ENCODE assay signal across 17 cellular contexts in genomic region chr5:154813736-154814135, GRCh38. TPM values are rescaled to one million over a fixed set of nuclear protein-coding genes. Genes with fewer than 3 reads are reported as not detected.
DNase-seq lines count a peak whose midpoint lies in the region; ATAC-seq and TF ChIP-seq lines count a peak whose summit lies in the region.
"Had no signal": no experiment of that assay in that cellular context is flagged by ENCODE, and none has a peak within 500 bp of the region (broad histone marks: within the 10 kb centered on the region; RNA-seq: fewer than 3 reads in every experiment).

No MANE protein-coding gene starts in this region.

- no peak for TF ChIP-seq CTCF in DND-41 (IDR thresholded peaks at IDR 0.05; ENCODE audit: borderline replicate concordance, extremely low read depth, low read length, poor library complexity, severe bottlenecking)

- peak overlapping the region; percentile 5 for H3K4me3 Mint-ChIP-seq in T-helper 17 cell
- H3K4me3 Mint-ChIP-seq in activated naive CD8-positive, alpha-beta T cell treated with anti-CD3 and anti-CD28 coated beads for 36 hours, result no peak overlapping the region
- H3K4me3 Mint-ChIP-seq: dendritic cell treated with granulocyte-macrophage colony-stimulating factor and Interleukin-4, amounts not matched to agents 40 ng/mL and 50 ng/mL, for 4 days; type B pancreatic cell had no signal

- no peak overlapping the region for H3K4me2 ChIP-seq in DND-41 (ENCODE audit: insufficient read depth, low read length)

- peaks cover 28% of the 10 kb centered on the region for H3K4me1 Mint-ChIP-seq in T-helper 17 cell
- H3K4me1 Mint-ChIP-seq in activated naive CD8-positive, alpha-beta T cell treated with anti-CD3 and anti-CD28 coated beads for 36 hours, result peaks cover 29% of the 10 kb centered on the region

- peaks cover 96% of the 10 kb centered on the region for H3K36me3 ChIP-seq in DND-41 (ENCODE audit: insufficient read depth, low read length)

- no peaks in the 10 kb centered on the region for H3K4me1 ChIP-seq in DND-41 (ENCODE audit: insufficient read depth, low read length)
- H3K4me1 ChIP-seq: esophagus squamous epithelium had no signal

- no peak overlapping the region for H3K27ac ChIP-seq in DND-41 (ENCODE audit: low read length)
- H3K27ac ChIP-seq: esophagus squamous epithelium, heart right ventricle had no signal

- no peaks in the 10 kb centered on the region for H3K9me3 ChIP-seq in DND-41 (ENCODE audit: insufficient read depth, low read length, severe bottlenecking)
- H3K9me3 ChIP-seq in T-helper 17 cell (ENCODE audit: control insufficient read depth, low read length, poor library complexity, severe bottlenecking), result no peaks in the 10 kb centered on the region
- H3K9me3 ChIP-seq: esophagus squamous epithelium, heart right ventricle had no signal

- no peak overlapping the region for H2AFZ ChIP-seq in DND-41 (ENCODE audit: low read depth, low read length)

- H3K9ac ChIP-seq in DND-41 (ENCODE audit: low read depth, low read length), result no peak overlapping the region

- peak overlapping the region; percentile 39 for H3K27ac Mint-ChIP-seq in T-helper 17 cell
- H3K27ac Mint-ChIP-seq in activated naive CD8-positive, alpha-beta T cell treated with anti-CD3 and anti-CD28 coated beads for 36 hours, result peak overlapping the region; percentile 67
- H3K27ac Mint-ChIP-seq: dendritic cell treated with granulocyte-macrophage colony-stimulating factor and Interleukin-4, amounts not matched to agents 40 ng/mL and 50 ng/mL, for 4 days; type B pancreatic cell had no signal

- H3K36me3 Mint-ChIP-seq in T-helper 17 cell (ENCODE audit: low read depth), result peaks cover 7% of the 10 kb centered on the region
- peaks cover 47% of the 10 kb centered on the region for H3K36me3 Mint-ChIP-seq in activated naive CD8-positive, alpha-beta T cell treated with anti-CD3 and anti-CD28 coated beads for 36 hours

- H3K4me3 ChIP-seq in DND-41 (ENCODE audit: low read depth in 1 of 2, low read length in 2 of 2), result no peak overlapping the region
- H3K4me3 ChIP-seq: esophagus squamous epithelium, heart right ventricle had no signal

- DNase-seq in DND-41 (peak; percentile 33), T-helper 17 cell (no peak), GOT3 (lab: John Stamatoyannopoulos, UW) (no peak)
- DNase-seq in activated naive CD8-positive, alpha-beta T cell treated with anti-CD3 and anti-CD28 coated beads for 36 hours, result peak; percentile 26
- DNase-seq in stimulated activated CD8-positive, alpha-beta memory T cell treated with anti-CD3 and anti-CD28 coated beads, Interleukin-12 subunit alpha, Interleukin-12 subunit beta, amount 100 ng/mL, for 1 hour (ENCODE audit: low read depth), result peak; percentile 21
- DNase-seq: aorta, esophagus squamous epithelium, heart right ventricle, kidney glomerular epithelial cell, NCI-H1930, NCI-H69, posterior cingulate gyrus, T-helper 9 cell had no signal

- peak; percentile 53; the same call in 2 of the 3 replicates for ATAC-seq in DND-41 (ENCODE audit: insufficient read depth, low read depth)
- ATAC-seq in T-helper 17 cell, result peak; percentile 69
- ATAC-seq in HG03354 (IDR thresholded peaks at IDR 0.05; ENCODE audit: poor library complexity, severe bottlenecking, unreplicated experiment), result no peak
- ATAC-seq in HG02798 (IDR thresholded peaks at IDR 0.05; ENCODE audit: poor library complexity, unreplicated experiment), result no peak
- ATAC-seq: heart right ventricle had no signal

- no peaks in the 10 kb centered on the region for H3K27me3 Mint-ChIP-seq in T-helper 17 cell
- no peaks in the 10 kb centered on the region for H3K27me3 Mint-ChIP-seq in activated naive CD8-positive, alpha-beta T cell treated with anti-CD3 and anti-CD28 coated beads for 36 hours
- H3K27me3 Mint-ChIP-seq: dendritic cell treated with granulocyte-macrophage colony-stimulating factor and Interleukin-4, amounts not matched to agents 40 ng/mL and 50 ng/mL, for 4 days; type B pancreatic cell had no signal

- H3K27me3 ChIP-seq in DND-41 (ENCODE audit: insufficient read depth, low read length, poor library complexity), result no peaks in the 10 kb centered on the region
- H3K27me3 ChIP-seq: esophagus squamous epithelium, heart right ventricle had no signal

- H3K9me3 Mint-ChIP-seq in activated naive CD8-positive, alpha-beta T cell treated with anti-CD3 and anti-CD28 coated beads for 36 hours, result no peaks in the 10 kb centered on the region
- H3K9me3 Mint-ChIP-seq: dendritic cell treated with granulocyte-macrophage colony-stimulating factor and Interleukin-4, amounts not matched to agents 40 ng/mL and 50 ng/mL, for 4 days; type B pancreatic cell had no signal

- peaks cover 42% of the 10 kb centered on the region for H4K20me1 ChIP-seq in DND-41 (ENCODE audit: insufficient read depth, low read length)

- H3K79me2 ChIP-seq in DND-41 (ENCODE audit: insufficient read depth, low read length), result peaks cover 8% of the 10 kb centered on the region

RNA-seq across cellular contexts. Expression of gene FAXDC2, which starts 36.7 kb away (rescaled TPM):
- 10 to 100 TPM in 1 of 2 donors, 1 to 10 TPM in 1; 1.1 to 36.8 TPM for total RNA-seq in T-helper 17 cell
- under 1 TPM in 1 of 2 experiments, not detected in 1; 0.08 TPM for total RNA-seq in activated naive CD8-positive, alpha-beta T cell treated with anti-CD3 and anti-CD28 coated beads for 36 hours

RNA-seq across cellular contexts. Expression of gene CNOT8, which starts 44.7 kb away (rescaled TPM):
- 100 to 1,000 TPM; 109 to 111 TPM for total RNA-seq in T-helper 17 cell
- total RNA-seq in activated naive CD8-positive, alpha-beta T cell treated with anti-CD3 and anti-CD28 coated beads for 36 hours, result 10 to 100 TPM; 53.7 to 53.9 TPM

RNA-seq across cellular contexts. Expression of gene LARP1, which starts 58.6 kb away (rescaled TPM):
- 100 to 1,000 TPM; 121 to 125 TPM for total RNA-seq in T-helper 17 cell
- 100 to 1,000 TPM; 285 to 292 TPM for total RNA-seq in activated naive CD8-positive, alpha-beta T cell treated with anti-CD3 and anti-CD28 coated beads for 36 hours

Comparison
In these comparisons a context has a peak if more than half of its experiments do, and no peak if none do; other contexts are left out.
1. ATAC-seq: peak in DND-41 (single experiment) and T-helper 17 cell (single experiment); none in HG03354 (single experiment) and HG02798 (single experiment).
2. DNase-seq: peak in DND-41 (single experiment), activated naive CD8-positive, alpha-beta T cell treated with anti-CD3 and anti-CD28 coated beads for 36 hours (single experiment) and stimulated activated CD8-positive, alpha-beta memory T cell treated with anti-CD3 and anti-CD28 coated beads, Interleukin-12 subunit alpha, Interleukin-12 subunit beta, amount 100 ng/mL, for 1 hour (single experiment); none in T-helper 17 cell (0 of 3) and GOT3 (single experiment).